ENCODE assay signal across 1 cellular context in the genomic region with DNA sequence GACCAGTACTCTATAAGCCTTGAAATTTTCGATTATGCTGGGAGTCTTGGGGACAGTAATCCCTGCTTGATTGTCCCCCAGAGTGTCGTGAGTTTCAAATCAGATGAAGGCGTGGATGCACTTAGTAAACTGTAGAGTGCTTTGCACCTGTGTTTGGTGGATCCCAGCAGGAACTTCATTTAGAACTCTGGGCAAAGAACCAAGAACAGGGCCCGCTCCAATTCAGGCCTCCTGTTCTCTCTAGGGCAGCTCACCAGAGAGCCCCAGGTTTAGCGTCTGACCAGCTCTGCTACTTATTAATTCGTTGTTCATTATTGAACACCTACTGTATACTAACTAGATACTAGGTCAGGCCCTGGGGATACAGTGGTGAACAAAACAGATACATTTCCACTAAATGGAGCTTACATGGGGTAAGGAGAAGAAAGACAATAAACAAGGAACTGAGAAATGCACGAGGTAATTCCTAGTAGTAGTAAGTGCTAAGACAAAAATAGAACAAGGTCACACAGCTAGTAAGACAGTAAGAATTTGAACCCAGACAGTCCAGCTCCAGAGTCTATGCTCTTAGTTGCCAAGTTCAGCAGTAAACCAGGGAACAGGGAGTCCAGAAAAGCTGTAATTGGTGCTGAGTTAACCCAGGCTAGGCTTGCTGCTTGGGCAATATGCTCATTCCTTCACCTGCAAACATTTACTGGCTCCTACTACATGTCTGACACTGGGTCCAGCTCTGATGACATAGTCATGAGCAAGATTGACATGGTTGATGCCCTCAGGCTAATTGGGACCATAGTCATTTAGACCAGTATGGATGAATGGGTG.
TF ChIP-seq lines count a peak whose summit lies in the region.

No MANE protein-coding gene starts in this region.

TF ChIP-seq in K562, 482 proteins besides CTCF, POLR2A, EP300 and RAD21:
- TF ChIP-seq, protein P1, sequence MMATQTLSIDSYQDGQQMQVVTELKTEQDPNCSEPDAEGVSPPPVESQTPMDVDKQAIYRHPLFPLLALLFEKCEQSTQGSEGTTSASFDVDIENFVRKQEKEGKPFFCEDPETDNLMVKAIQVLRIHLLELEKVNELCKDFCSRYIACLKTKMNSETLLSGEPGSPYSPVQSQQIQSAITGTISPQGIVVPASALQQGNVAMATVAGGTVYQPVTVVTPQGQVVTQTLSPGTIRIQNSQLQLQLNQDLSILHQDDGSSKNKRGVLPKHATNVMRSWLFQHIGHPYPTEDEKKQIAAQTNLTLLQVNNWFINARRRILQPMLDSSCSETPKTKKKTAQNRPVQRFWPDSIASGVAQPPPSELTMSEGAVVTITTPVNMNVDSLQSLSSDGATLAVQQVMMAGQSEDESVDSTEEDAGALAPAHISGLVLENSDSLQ (IDR thresholded peaks at IDR 0.05): peak; percentile 25; the same call in 1 of the 2 replicates
- TF ChIP-seq, protein P2, sequence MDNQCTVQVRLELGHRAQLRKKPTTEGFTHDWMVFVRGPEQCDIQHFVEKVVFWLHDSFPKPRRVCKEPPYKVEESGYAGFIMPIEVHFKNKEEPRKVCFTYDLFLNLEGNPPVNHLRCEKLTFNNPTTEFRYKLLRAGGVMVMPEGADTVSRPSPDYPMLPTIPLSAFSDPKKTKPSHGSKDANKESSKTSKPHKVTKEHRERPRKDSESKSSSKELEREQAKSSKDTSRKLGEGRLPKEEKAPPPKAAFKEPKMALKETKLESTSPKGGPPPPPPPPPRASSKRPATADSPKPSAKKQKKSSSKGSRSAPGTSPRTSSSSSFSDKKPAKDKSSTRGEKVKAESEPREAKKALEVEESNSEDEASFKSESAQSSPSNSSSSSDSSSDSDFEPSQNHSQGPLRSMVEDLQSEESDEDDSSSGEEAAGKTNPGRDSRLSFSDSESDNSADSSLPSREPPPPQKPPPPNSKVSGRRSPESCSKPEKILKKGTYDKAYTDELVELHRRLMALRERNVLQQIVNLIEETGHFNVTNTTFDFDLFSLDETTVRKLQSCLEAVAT (IDR thresholded peaks at IDR 0.05): no peak
